Comparison of ENCODE assay signal across 1 cellular context in genomic region chr6:111069722-111070406, GRCh38.
TF ChIP-seq lines count a peak whose summit lies in the region.

No MANE protein-coding gene starts in this region.

TF ChIP-seq in HepG2, 621 proteins besides CTCF, POLR2A, EP300 and RAD21 (continued from another document):
- TF ChIP-seq CREM (IDR thresholded peaks at IDR 0.05) (no peak), CREM (CRISPR knock-in tag; IDR thresholded peaks at IDR 0.05) (no peak), ZFX (CRISPR knock-in tag; IDR thresholded peaks at IDR 0.05; ENCODE audit: low read depth) (no peak), MIER2 (CRISPR knock-in tag; IDR thresholded peaks at IDR 0.05) (no peak), ZNF367 (CRISPR knock-in tag; IDR thresholded peaks at IDR 0.05; ENCODE audit: borderline replicate concordance) (no peak), PPARG (CRISPR knock-in tag; conservative IDR thresholded peaks at IDR 0.05) (no peak), ZFP1 (CRISPR knock-in tag; IDR thresholded peaks at IDR 0.05) (no peak)
